34 cellular contexts compared by ENCODE assay signal in genomic region chr3:64604313-64604712, GRCh38.
"Had no signal": no experiment of that assay in that cellular context is flagged by ENCODE, and none has a peak within 500 bp of the region (broad histone marks: within the 10 kb centered on the region; RNA-seq: fewer than 3 reads in every experiment).

No MANE protein-coding gene starts in this region.

- DNase-seq: Karpas-422, Kasumi-1, MG63, MM.1S, MV-4-11, NCI-H1048, NCI-H1092, NCI-H1092 treated with DMSO at 0.1 percent for 48 hours, NCI-H1105, NCI-H1105 treated with DMSO at 0.1 percent for 48 hours, NCI-H1417, NCI-H1417 treated with DMSO at 0.1 percent for 48 hours, NCI-H1436, NCI-H1436 treated with DMSO at 0.1 percent for 48 hours, NCI-H146, NCI-H1694, NCI-H1694 treated with DMSO at 0.1 percent for 48 hours, NCI-H187, NCI-H187 treated with DMSO at 0.1 percent for 48 hours, NCI-H1930, NCI-H2029, NCI-H2029 treated with DMSO at 0.1 percent for 48 hours, NCI-H2081, NCI-H2081 treated with DMSO at 0.1 percent for 48 hours, NCI-H2107, NCI-H2171, NCI-H2171 treated with DMSO at 0.1 percent for 48 hours, NCI-H2227 treated with DMSO at 0.1 percent for 48 hours, NCI-H226, NCI-H345, NCI-H446, NCI-H446 treated with DMSO at 0.1 percent for 48 hours, NCI-H510A, NCI-H510A treated with DMSO at 0.1 percent for 48 hours had no signal

- H3K9me3 ChIP-seq: MG63 had no signal

- H3K4me3 ChIP-seq: MG63 had no signal

- H3K27me3 ChIP-seq: MG63 had no signal

- H3K36me3 ChIP-seq: MG63 had no signal
